ENCODE assay signal across 11 cellular contexts in genomic region chr21:42113926-42114409, GRCh38. TPM values are rescaled to one million over a fixed set of nuclear protein-coding genes. Genes with fewer than 3 reads are reported as not detected.
DNase-seq lines count a peak whose midpoint lies in the region; ATAC-seq and TF ChIP-seq lines count a peak whose summit lies in the region.
"Had no signal": no experiment of that assay in that cellular context is flagged by ENCODE, and none has a peak within 500 bp of the region (broad histone marks: within the 10 kb centered on the region; RNA-seq: fewer than 3 reads in every experiment).

No MANE protein-coding gene starts in this region.

- 100% methylated on average over 1 of the region's 13 CpGs; no CpG with 5 or more reads in 1 of the 2 experiments for WGBS in IMR-90 (ENCODE audit: extremely low coverage in 2 of 2, insufficient read length in 1 of 2), 2 experiments
- WGBS in adrenal gland, 4 donors = 62 to 70% (median 65%) methylated on average over 12 to 13 of the region's 13 CpGs
- 29 to 31% methylated on average over 13 of the region's 13 CpGs for WGBS in lower leg skin, 2 donors

- no peak overlapping the region for H3K27ac ChIP-seq in IMR-90 (ENCODE audit: insufficient read depth, low read length)
- peak overlapping the region in 1 of 5 donors; percentile 41 for H3K27ac ChIP-seq in adrenal gland

- peak; percentile 32 for TF ChIP-seq CTCF in BJ (IDR thresholded peaks at IDR 0.05; ENCODE audit: insufficient read depth, low read depth, low read length)
- no peak for TF ChIP-seq CTCF in IMR-90 (conservative IDR thresholded peaks at IDR 0.05; ENCODE audit: low read depth, low read length)
- TF ChIP-seq CTCF in adrenal gland (IDR thresholded peaks at IDR 0.05) = peak; percentile 34 to 76 (median 68)
- no peak for TF ChIP-seq CTCF in lower leg skin (IDR thresholded peaks at IDR 0.05)

- no peak overlapping the region for H3K27ac Mint-ChIP-seq in activated naive CD8-positive, alpha-beta T cell treated with anti-CD3 and anti-CD28 coated beads for 36 hours

- H3K27me3 ChIP-seq in BJ (ENCODE audit: control insufficient read depth, insufficient read depth, low read length) (peaks cover 4% of the 10 kb centered on the region; the same call in 1 of the 2 replicates), IMR-90 (ENCODE audit: control insufficient read depth, insufficient read depth, low read length) (peaks cover 19% of the 10 kb centered on the region; the same call in 1 of the 2 replicates), adrenal gland (no peaks in the 10 kb centered on the region)

- H3K4me3 ChIP-seq in BJ (ENCODE audit: low read depth, low read length) (no peak overlapping the region), IMR-90 (ENCODE audit: insufficient read depth, low read depth, low read length) (no peak overlapping the region), adrenal gland (no peak overlapping the region), lower leg skin (ENCODE audit: low read depth, poor library complexity, severe bottlenecking) (no peak overlapping the region)

- no peak overlapping the region for H3K14ac ChIP-seq in IMR-90 (replicated peaks; ENCODE audit: low read depth, low read length)

- H2AFZ ChIP-seq in IMR-90 (replicated peaks; ENCODE audit: low read length, poor library complexity) = no peak overlapping the region

- no peak for TF ChIP-seq RAD21 in IMR-90 (IDR thresholded peaks at IDR 0.05; ENCODE audit: low read length)

- H3K36me3 Mint-ChIP-seq in activated naive CD8-positive, alpha-beta T cell treated with anti-CD3 and anti-CD28 coated beads for 36 hours = no peaks in the 10 kb centered on the region

- ATAC-seq in IMR-90 (ENCODE audit: low read depth) (no peak), HG03521 (IDR thresholded peaks at IDR 0.05; ENCODE audit: unreplicated experiment) (no peak)

- no peak overlapping the region for H3K56ac ChIP-seq in IMR-90 (ENCODE audit: extremely low read depth, insufficient read depth, low read length)

- no peak overlapping the region for H3K18ac ChIP-seq in IMR-90 (ENCODE audit: low read depth, low read length)

- dilution Hi-C loops in IMR-90 (cut with HindIII; ENCODE audit: low sequenced_read_pairs, unreplicated experiment) = no loop called here

- BruUV-seq in IMR-90 (replicated peaks; lab: Mats Ljungman, UMichigan) = no TSS peak

- intact Hi-C loops in IMR-90 (cut with micrococcal nuclease) (no loop called here), adrenal gland (cut with DNase I) (loop anchor here (5.0 to 10.0 kb wide), 2 partner anchors 297 to 499 kb away; no protein-coding TSS in a partner anchor), lower leg skin (cut with DNase I; ENCODE audit: low total_unique reads) (loop anchor here (10.0 kb wide), 3 partner anchors 169 to 299 kb away; no protein-coding TSS in a partner anchor)

- DNase-seq in BJ (ENCODE audit: low read depth) (no peak), IMR-90 (no peak), adrenal gland (peak; percentile 53 to 87 (median 83)), lower leg skin (ENCODE audit: low spot score in 2 of 2) (peak; percentile 81 to 94), glomerular visceral epithelial cell (ENCODE audit: extremely low spot score) (no peak), HK-2 (ENCODE audit: unreplicated experiment) (no peak)
- DNase-seq in activated naive CD8-positive, alpha-beta T cell treated with anti-CD3 and anti-CD28 coated beads for 36 hours = no peak
- DNase-seq: Calu3, NCI-H187 had no signal

- TF ChIP-seq POLR2A in IMR-90 (IDR thresholded peaks at IDR 0.05; ENCODE audit: low read depth, low read length) (no peak), adrenal gland (IDR thresholded peaks at IDR 0.05) (peak in 1 of 2 donors; percentile 60), lower leg skin (IDR thresholded peaks at IDR 0.05) (no peak)

- no peaks in the 10 kb centered on the region for H3K9me1 ChIP-seq in IMR-90 (ENCODE audit: insufficient read depth, low read length)

- no peaks in the 10 kb centered on the region for H3K79me1 ChIP-seq in IMR-90 (ENCODE audit: low read depth in 1 of 2, low read length in 2 of 2)

- H2AK9ac ChIP-seq in IMR-90 (replicated peaks; ENCODE audit: low read depth, low read length, poor library complexity) = no peak overlapping the region

- CTCF ChIA-PET in BJ (lab: Yijun Ruan, JAX) (interaction anchor here (0.7 to 8.0 kb wide), 12 partner anchors 9 to 714 kb away, joined by 3 to 66 read pairs (median 3); no protein-coding TSS in a partner anchor), IMR-90 (lab: Yijun Ruan, JAX) (no interaction called here)

- no peaks in the 10 kb centered on the region for H3K36me3 ChIP-seq in BJ (ENCODE audit: control insufficient read depth, insufficient read depth, low read length)
- no peaks in the 10 kb centered on the region for H3K36me3 ChIP-seq in IMR-90 (ENCODE audit: control insufficient read depth, insufficient read depth, low read length)
- H3K36me3 ChIP-seq in adrenal gland (replicated peaks in 1 of 2) = no peaks in the 10 kb centered on the region

- no peak overlapping the region for H3K23ac ChIP-seq in IMR-90 (ENCODE audit: low read depth, low read length)

- peaks cover 21% of the 10 kb centered on the region for H3K27me3 Mint-ChIP-seq in activated naive CD8-positive, alpha-beta T cell treated with anti-CD3 and anti-CD28 coated beads for 36 hours

- H4K5ac ChIP-seq in IMR-90 (ENCODE audit: low read depth, low read length) = no peak overlapping the region

- H2BK120ac ChIP-seq in IMR-90 (ENCODE audit: low read depth, low read length) = no peak overlapping the region

- no peaks in the 10 kb centered on the region for H3K9me3 Mint-ChIP-seq in activated naive CD8-positive, alpha-beta T cell treated with anti-CD3 and anti-CD28 coated beads for 36 hours

- H3K4me2 ChIP-seq in IMR-90 (ENCODE audit: low read depth, low read length) = no peak overlapping the region

- no peak overlapping the region for H3K4ac ChIP-seq in IMR-90 (ENCODE audit: low read depth, low read length)

- H3K9ac ChIP-seq in IMR-90 (ENCODE audit: low read depth, low read length) = no peak overlapping the region

- no peak overlapping the region for H4K8ac ChIP-seq in IMR-90 (ENCODE audit: low read depth in 2 of 2, low read length in 2 of 2)

- H2BK5ac ChIP-seq in IMR-90 (ENCODE audit: low read depth, low read length, poor library complexity, severe bottlenecking) = no peak overlapping the region

- no peak overlapping the region for H2BK15ac ChIP-seq in IMR-90 (ENCODE audit: low read depth, low read length)

- no peak overlapping the region for H3K4me3 Mint-ChIP-seq in activated naive CD8-positive, alpha-beta T cell treated with anti-CD3 and anti-CD28 coated beads for 36 hours

- no peaks in the 10 kb centered on the region for H4K20me1 ChIP-seq in IMR-90 (ENCODE audit: insufficient read depth, low read length)

- no peak overlapping the region for H2BK20ac ChIP-seq in IMR-90 (ENCODE audit: low read depth, low read length)

- in situ Hi-C loops in IMR-90 (cut with MboI; ENCODE audit: low sequenced_read_pairs) = loop anchor here (10.0 kb wide), 1 partner anchor 499 kb away; no protein-coding TSS in a partner anchor

- H3K9me3 ChIP-seq in IMR-90 (ENCODE audit: control insufficient read depth, insufficient read depth, low read length) (no peaks in the 10 kb centered on the region), adrenal gland (replicated peaks in 1 of 3) (no peaks in the 10 kb centered on the region)

- H4K91ac ChIP-seq in IMR-90 (ENCODE audit: insufficient read depth, low read depth, low read length) = no peak overlapping the region; the same call in 1 of the 2 replicates

- peaks cover 5% of the 10 kb centered on the region for H3K4me1 Mint-ChIP-seq in activated naive CD8-positive, alpha-beta T cell treated with anti-CD3 and anti-CD28 coated beads for 36 hours

- POLR2A ChIA-PET in BJ (lab: Charles Lee) (no interaction called here), IMR-90 (lab: Charles Lee; ENCODE audit: unreplicated experiment) (no interaction called here)

- H3K4me1 ChIP-seq in IMR-90 (ENCODE audit: control insufficient read depth, insufficient read depth, low read length) = peaks cover 6% of the 10 kb centered on the region; the same call in 1 of the 2 replicates
- no peaks in the 10 kb centered on the region for H3K4me1 ChIP-seq in adrenal gland (replicated peaks in 1 of 2)

- H2AK5ac ChIP-seq in IMR-90 (ENCODE audit: low read depth, low read length) = peak overlapping the region; percentile 44; the same call in 1 of the 2 replicates

TF ChIP-seq in IMR-90, 13 proteins besides CTCF, POLR2A, EP300 and RAD21:
- no peak for TF ChIP-seq SMC3 (IDR thresholded peaks at IDR 0.05; ENCODE audit: low read depth, low read length)
- TF ChIP-seq CEBPB (IDR thresholded peaks at IDR 0.05; ENCODE audit: low read depth, low read length) = peak; percentile 64
- no peak for TF ChIP-seq NFE2L2 (IDR thresholded peaks at IDR 0.05; ENCODE audit: low read depth, low read length)

RNA-seq across cellular contexts. Expression of gene UMODL1, which starts 42.9 kb away (rescaled TPM):
- 0.04 TPM in 1 of 2 replicates, not detected in the other for polyA plus RNA-seq in BJ (2011; rRNA removed)
- 0.09 TPM in 1 of 2 replicates, not detected in the other for polyA minus RNA-seq in BJ (2011; rRNA and poly(A)+ RNA removed)
- total RNA-seq in IMR-90 (2012; rRNA removed) = not detected in 2 replicates
- 0.02 TPM in 1 of 2 replicates, not detected in the other for polyA plus RNA-seq in IMR-90 (2012; rRNA removed)
- 0.03 TPM in 1 of 2 replicates, not detected in the other for polyA plus RNA-seq in IMR-90 (2012; cell fraction: cytosol; rRNA removed)
- 0.04 and 0.07 TPM in 2 replicates for polyA plus RNA-seq in IMR-90 (2012; cell fraction: nucleus; rRNA removed; ENCODE audit: low replicate concordance)
- under 1 TPM in 1 of 8 donors, not detected in 7; 0.10 TPM for total RNA-seq in adrenal gland
- polyA plus RNA-seq in adrenal gland = under 1 TPM in 1 of 3 donors, not detected in 2; 0.79 TPM
- total RNA-seq in lower leg skin = under 1 TPM in 1 of 4 donors, not detected in 3; 0.23 TPM
- total RNA-seq in activated naive CD8-positive, alpha-beta T cell treated with anti-CD3 and anti-CD28 coated beads for 36 hours = not detected
- total RNA-seq: Calu3, myocyte had no signal

Comparison
In these comparisons a context has a peak if more than half of its experiments do, and no peak if none do; other contexts are left out.
1. DNase-seq: peak in adrenal gland (7 of 7) and lower leg skin (2 of 2); none in BJ (single experiment), IMR-90 (single experiment), glomerular visceral epithelial cell (single experiment), activated naive CD8-positive, alpha-beta T cell treated with anti-CD3 and anti-CD28 coated beads for 36 hours (single experiment) and HK-2 (single experiment).
2. CTCF ChIP-seq: peak in BJ (single experiment) and adrenal gland (6 of 6); none in IMR-90 (single experiment) and lower leg skin (0 of 3).